In genomic region chr18:36610258-36610657, GRCh38 we compare ENCODE assay signal across 16 cellular contexts.
DNase-seq lines count a peak whose midpoint lies in the region; ATAC-seq and TF ChIP-seq lines count a peak whose summit lies in the region.
"Had no signal": no experiment of that assay in that cellular context is flagged by ENCODE, and none has a peak within 500 bp of the region (broad histone marks: within the 10 kb centered on the region; RNA-seq: fewer than 3 reads in every experiment).

No MANE protein-coding gene starts in this region.

- peaks cover 0 to 5% (median 0%) of the 10 kb centered on the region in 3 donors for H3K9me3 Mint-ChIP-seq in T-cell

- H3K27ac ChIP-seq in left ventricle myocardium inferior (replicated peaks), result peak overlapping the region; percentile 19
- H3K27ac ChIP-seq in HUES6 (ENCODE audit: low read depth, low read length), result 0 out of 2 replicates have a peak overlapping the region, but pooled peaks have one; percentile 3
- H3K27ac ChIP-seq in tibial nerve, result no peak overlapping the region

- H3K36me3 Mint-ChIP-seq in T-cell, result no peaks in the 10 kb centered on the region
- H3K36me3 Mint-ChIP-seq: CD14-positive monocyte had no signal

- CTCF ChIA-PET in T-cell (lab: Charles Lee), result no interaction called here

- ATAC-seq in left ventricle myocardium superior (no peak), T-cell (replicated peaks in 1 of 4) (no peak)

- DNase-seq in left ventricle myocardium inferior (no peak), left ventricle myocardium superior (no peak), left kidney (ENCODE audit: low read depth, low spot score) (peak; percentile 13), tibial nerve (ENCODE audit: low spot score in 2 of 2) (no peak), RKO (ENCODE audit: low spot score) (no peak), 8988T (no peak), T-cell (no peak)
- DNase-seq: DMS 273 treated with DMSO at 0.1 percent for 48 hours; KBM-7; NCI-H1048; NCI-H1694 treated with DMSO at 0.1 percent for 48 hours; NCI-H345; NK-92 treated with Interleukin-12 subunit alpha and Interleukin-12 subunit beta, amount 100 ng/mL, for 24 hours; SIG-M5 had no signal

- 69 to 75% methylated on average over 8 of the region's 8 CpGs for WGBS in tibial nerve, 2 donors

- H3K27me3 ChIP-seq in left ventricle myocardium inferior (ENCODE audit: low read depth) (no peaks in the 10 kb centered on the region), HUES6 (ENCODE audit: control insufficient read depth, insufficient read depth, low read length) (no peaks in the 10 kb centered on the region), tibial nerve (no peaks in the 10 kb centered on the region)

- peaks cover 32% of the 10 kb centered on the region for H3K4me1 ChIP-seq in left ventricle myocardium inferior
- peaks cover 8% of the 10 kb centered on the region for H3K4me1 ChIP-seq in HUES6 (ENCODE audit: control insufficient read depth, insufficient read depth, low read length)
- no peaks in the 10 kb centered on the region for H3K4me1 ChIP-seq in tibial nerve

- POLR2A ChIA-PET in T-cell (lab: Charles Lee), result no interaction called here

- TF ChIP-seq EP300 in tibial nerve (IDR thresholded peaks at IDR 0.05), result no peak

- H3K36me3 ChIP-seq in left ventricle myocardium inferior, result peaks cover 11% of the 10 kb centered on the region
- H3K36me3 ChIP-seq in HUES6 (ENCODE audit: control insufficient read depth, insufficient read depth, low read length), result no peaks in the 10 kb centered on the region
- H3K36me3 ChIP-seq in tibial nerve, result peaks cover 0 to 7% (median 0%) of the 10 kb centered on the region in 3 donors

- H3K27me3 Mint-ChIP-seq in T-cell, result peaks cover 0 to 7% of the 10 kb centered on the region in 2 donors

- no peak overlapping the region for H3K9ac ChIP-seq in HUES6 (ENCODE audit: low read length)

- H3K4me3 ChIP-seq in left ventricle myocardium inferior (no peak overlapping the region), HUES6 (ENCODE audit: low read depth, low read length) (no peak overlapping the region), tibial nerve (no peak overlapping the region)

- intact Hi-C loops in left ventricle myocardium inferior (cut with micrococcal nuclease), result no loop called here
- intact Hi-C loops in left ventricle myocardium superior (cut with micrococcal nuclease), result no loop called here

- H3K27ac Mint-ChIP-seq in T-cell, result no peak overlapping the region
- H3K27ac Mint-ChIP-seq: CD14-positive monocyte had no signal

- no peaks in the 10 kb centered on the region for H3K9me3 ChIP-seq in left ventricle myocardium inferior (replicated peaks)
- no peaks in the 10 kb centered on the region for H3K9me3 ChIP-seq in HUES6 (ENCODE audit: control insufficient read depth, insufficient read depth, low read depth, low read length)
- H3K9me3 ChIP-seq in tibial nerve, result no peaks in the 10 kb centered on the region

- TF ChIP-seq CTCF in left ventricle myocardium inferior (IDR thresholded peaks at IDR 0.05; ENCODE audit: borderline replicate concordance) (no peak), tibial nerve (IDR thresholded peaks at IDR 0.05) (no peak)

- no peak overlapping the region for H3K4me3 Mint-ChIP-seq in T-cell
- H3K4me3 Mint-ChIP-seq: CD14-positive monocyte had no signal

- H3K4me1 Mint-ChIP-seq in T-cell, result no peaks in the 10 kb centered on the region
- H3K4me1 Mint-ChIP-seq: CD14-positive monocyte had no signal

- no peak for TF ChIP-seq POLR2A in tibial nerve (IDR thresholded peaks at IDR 0.05)

Comparison
In these comparisons a context has a peak if more than half of its experiments do, and no peak if none do; other contexts are left out.
1. H3K27ac ChIP-seq: peak in left ventricle myocardium inferior (single experiment) and HUES6 (single experiment); none in tibial nerve (0 of 4).